Comparison of ENCODE assay signal across 8 cellular contexts in genomic region chr1:145927073-145927886, GRCh38. TPM values are rescaled to one million over a fixed set of nuclear protein-coding genes. Genes with fewer than 3 reads are reported as not detected.
DNase-seq lines count a peak whose midpoint lies in the region; ATAC-seq and TF ChIP-seq lines count a peak whose summit lies in the region.

RBM8A (minus strand) TSS chr1:145927484; CDS start chr1:145927426, 58 bp downstream.

- WGBS in transverse colon (ENCODE audit: low coverage in 1 of 2), 2 donors: 0 to 1% methylated on average over 18 to 41 of the region's 41 CpGs

- peak; percentile 96 for ATAC-seq in HG02763 (IDR thresholded peaks at IDR 0.05; ENCODE audit: unreplicated experiment)

- DNase-seq in NCI-H1417 (lab: John Stamatoyannopoulos, UW) (peak; percentile 97 to 100 (median 100)), SW 1271 (lab: John Stamatoyannopoulos, UW) (peak; percentile 84 to 97), adipocyte (ENCODE audit: low read depth) (peak; percentile 99), cardiac muscle cell (ENCODE audit: low read depth in 1 of 2, low spot score in 1 of 2) (peak; percentile 96 to 98), transverse colon (peak; percentile 96)

- peak within 1 kb of the TSS; percentile 87 for H3K4me2 ChIP-seq in parathyroid adenoma (ENCODE audit: low read length)

- H3K9me3 ChIP-seq in adipocyte (ENCODE audit: control insufficient read depth, low read length) (no peaks in the 10 kb centered on the region), cardiac muscle cell (ENCODE audit: low read depth) (no peaks in the 10 kb centered on the region), parathyroid adenoma (ENCODE audit: control insufficient read depth, low read length) (no peaks in the 10 kb centered on the region), transverse colon (no peaks in the 10 kb centered on the region)

- H3K27me3 ChIP-seq in adipocyte (replicated peaks; ENCODE audit: control insufficient read depth, insufficient read depth, low read length) (no peaks in the 10 kb centered on the region), cardiac muscle cell (no peaks in the 10 kb centered on the region), parathyroid adenoma (ENCODE audit: control insufficient read depth, insufficient read depth, low read length) (no peaks in the 10 kb centered on the region), transverse colon (no peaks in the 10 kb centered on the region)

- intact Hi-C loops in transverse colon (cut with DNase I; ENCODE audit: low total_unique reads): no loop called here

- no peak for TF ChIP-seq EP300 in transverse colon (IDR thresholded peaks at IDR 0.05; ENCODE audit: low read depth)

- no peaks in the 10 kb centered on the region for H3K79me2 ChIP-seq in parathyroid adenoma

- in situ Hi-C loops in transverse colon (cut with MboI; ENCODE audit: low pct_ligation_motif_present in 1 of 4, low pct_unique_long_range_greater_than_20kb in 1 of 4, low sequenced_read_pairs in 3 of 4): no loop called here

- H3K4me3 ChIP-seq in GM12875 (ENCODE audit: low read depth, low read length) (peak within 1 kb of the TSS; percentile 71), adipocyte (ENCODE audit: low read length) (peak within 1 kb of the TSS; percentile 92), cardiac muscle cell (peak within 1 kb of the TSS; percentile 94), parathyroid adenoma (ENCODE audit: low read depth, low read length) (peak within 1 kb of the TSS; percentile 96), transverse colon (peak within 1 kb of the TSS; percentile 52 to 69 (median 66))

- H3K27ac ChIP-seq in cardiac muscle cell (peak within 1 kb of the TSS; percentile 86), parathyroid adenoma (peak within 1 kb of the TSS; percentile 99), transverse colon (peak within 1 kb of the TSS; percentile 92 to 96 (median 95))

- peak; percentile 100 for TF ChIP-seq POLR2A in transverse colon (IDR thresholded peaks at IDR 0.05)

- H3K9ac ChIP-seq in adipocyte (ENCODE audit: low read length) (peak within 1 kb of the TSS; percentile 94), parathyroid adenoma (peak within 1 kb of the TSS; percentile 80)

- TF ChIP-seq CTCF in GM12875 (IDR thresholded peaks at IDR 0.05; ENCODE audit: borderline replicate concordance, insufficient read depth, low read depth, low read length): peak; percentile 66
- TF ChIP-seq CTCF in cardiac muscle cell (IDR thresholded peaks at IDR 0.05; ENCODE audit: low read depth, low read length): peak; percentile 68
- TF ChIP-seq CTCF in parathyroid adenoma (IDR thresholded peaks at IDR 0.05): peak; percentile 64
- peak; percentile 64 to 93 (median 74) for TF ChIP-seq CTCF in transverse colon (IDR thresholded peaks at IDR 0.05)

- H3K4me1 ChIP-seq in adipocyte (ENCODE audit: control insufficient read depth, insufficient read depth, low read length) (peaks cover 18% of the 10 kb centered on the region), cardiac muscle cell (ENCODE audit: low read depth) (peaks cover 8% of the 10 kb centered on the region), parathyroid adenoma (no peaks in the 10 kb centered on the region), transverse colon (peaks cover 8 to 22% (median 10%) of the 10 kb centered on the region in 4 donors)

- peaks cover 21% of the 10 kb centered on the region for H3K36me3 ChIP-seq in adipocyte (ENCODE audit: control insufficient read depth, insufficient read depth, low read length, severe bottlenecking)
- peaks cover 14% of the 10 kb centered on the region for H3K36me3 ChIP-seq in cardiac muscle cell
- H3K36me3 ChIP-seq in parathyroid adenoma (ENCODE audit: control insufficient read depth, insufficient read depth, low read length): no peaks in the 10 kb centered on the region
- H3K36me3 ChIP-seq in transverse colon: peaks cover 0 to 4% (median 0%) of the 10 kb centered on the region in 4 donors

- H2AFZ ChIP-seq in parathyroid adenoma: peak within 1 kb of the TSS; percentile 87

RNA-seq across cellular contexts. Expression of gene RBM8A, which starts in this region (rescaled TPM):
- total RNA-seq in cardiac muscle cell (282 and 329 TPM in 2 replicates), transverse colon (100 to 1,000 TPM in 2 of 4 donors, 10 to 100 TPM in 2; 23.6 to 122 (median 99.1) TPM)
- polyA plus RNA-seq in cardiac muscle cell: 272 and 289 TPM in 2 replicates

Comparison
In these comparisons a context has a peak if more than half of its experiments do, and no peak if none do; other contexts are left out.
1. Peak in every context shown above with its lines: DNase-seq, ATAC-seq, H3K4me3 ChIP-seq and H3K27ac ChIP-seq.